Comparison of ENCODE assay signal across 9 cellular contexts in the genomic region with DNA sequence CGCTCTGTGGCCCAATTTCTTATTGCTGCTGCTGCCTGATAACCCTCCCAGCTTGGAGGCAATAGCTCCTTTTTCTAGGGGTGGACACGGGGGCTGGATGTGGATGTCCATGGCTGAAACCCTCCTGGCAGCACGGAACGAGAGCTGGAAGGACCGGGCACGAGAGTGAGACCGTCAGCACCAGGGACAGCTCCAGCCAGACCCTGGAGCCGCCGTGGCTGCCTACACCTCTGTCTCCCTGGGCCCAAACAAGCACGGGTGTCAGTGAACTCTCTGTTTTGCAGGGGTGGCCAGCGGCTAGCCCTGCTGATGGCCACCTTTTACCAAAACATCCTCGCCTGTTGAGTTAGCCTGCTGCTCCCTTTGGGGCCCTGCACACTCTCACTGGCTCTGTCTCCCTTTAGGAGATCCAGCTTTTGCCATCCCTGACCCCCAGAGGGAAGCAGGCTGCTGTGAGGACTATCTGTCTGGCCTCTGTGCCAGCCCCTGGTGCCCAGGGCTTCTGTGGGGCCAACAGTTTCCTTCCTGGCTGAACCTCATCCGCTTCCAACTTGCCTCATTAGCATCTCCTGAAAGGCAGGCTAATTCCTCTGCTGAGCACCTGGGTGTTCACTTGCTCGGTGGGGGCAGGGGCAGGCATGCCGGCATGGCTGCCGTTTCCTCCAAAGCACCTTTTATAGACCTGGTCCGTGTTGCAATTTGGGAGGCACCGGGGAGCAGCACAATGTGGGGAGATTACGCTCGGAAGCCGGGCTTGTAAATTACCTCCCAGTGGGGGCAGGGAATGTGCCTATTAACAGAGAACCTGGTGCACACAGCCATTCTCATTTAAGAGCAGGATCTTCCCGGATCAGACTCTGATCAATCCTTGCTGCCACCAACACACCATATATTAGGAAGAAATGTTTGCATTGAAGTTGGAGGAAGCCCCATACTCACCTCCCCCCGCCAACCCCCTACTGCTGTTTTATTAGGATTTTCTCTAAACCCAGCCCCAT.
DNase-seq lines count a peak whose midpoint lies in the region; ATAC-seq and TF ChIP-seq lines count a peak whose summit lies in the region.
"Had no signal": no experiment of that assay in that cellular context is flagged by ENCODE, and none has a peak within 500 bp of the region (broad histone marks: within the 10 kb centered on the region; RNA-seq: fewer than 3 reads in every experiment).

No MANE protein-coding gene starts in this region.

- H3K4me1 Mint-ChIP-seq in activated CD4-positive, alpha-beta T cell treated with anti-CD3 and anti-CD28 coated beads, Interleukin-2, amount 10 ng/mL, durations not matched to agents 24 days and 14 days = no peaks in the 10 kb centered on the region

- intact Hi-C loops in activated CD4-positive, alpha-beta T cell treated with anti-CD3 and anti-CD28 coated beads, Interleukin-2, amount 10 ng/mL, durations not matched to agents 24 days and 14 days (cut with micrococcal nuclease) = no loop called here

- ATAC-seq in HG02623 (IDR thresholded peaks at IDR 0.05; ENCODE audit: unreplicated experiment) (no peak), HG03159 (IDR thresholded peaks at IDR 0.05; ENCODE audit: unreplicated experiment) (no peak)
- ATAC-seq: activated naive CD4-positive, alpha-beta T cell treated with anti-CD3 and anti-CD28 coated beads, Interleukin-2, amount 50 U/mL, for 72 hours had no signal

- peak; percentile 79 for DNase-seq in activated CD4-positive, alpha-beta T cell treated with anti-CD3 and anti-CD28 coated beads, Interleukin-2, amount 10 ng/mL, durations not matched to agents 24 days and 14 days
- no peak for DNase-seq in activated CD4-positive, alpha-beta T cell treated with anti-CD3 and anti-CD28 coated beads for 4 hours
- DNase-seq in T1000 (lab: John Stamatoyannopoulos, UW) = peak; percentile 6
- peak; percentile 18 to 63 for DNase-seq in foreskin fibroblast
- peak; percentile 22 for DNase-seq in stimulated activated CD4-positive, alpha-beta T cell treated with anti-CD3 and anti-CD28 coated beads, Interleukin-4, amount 100 ng/mL, for 1 hour
- no peak for DNase-seq in T-helper 1 cell

- TF ChIP-seq CTCF in foreskin fibroblast (IDR thresholded peaks at IDR 0.05; ENCODE audit: low read depth, low read length) = no peak

- no peaks in the 10 kb centered on the region for H3K9me3 Mint-ChIP-seq in activated CD4-positive, alpha-beta T cell treated with anti-CD3 and anti-CD28 coated beads, Interleukin-2, amount 10 ng/mL, durations not matched to agents 24 days and 14 days
- H3K9me3 Mint-ChIP-seq: activated naive CD4-positive, alpha-beta T cell treated with anti-CD3 and anti-CD28 coated beads, Interleukin-2, amount 50 U/mL, for 72 hours had no signal

- no peak overlapping the region for H3K4me3 ChIP-seq in foreskin fibroblast (ENCODE audit: low read depth in 1 of 2, low read length in 2 of 2)

- no peak overlapping the region for H3K27ac Mint-ChIP-seq in activated CD4-positive, alpha-beta T cell treated with anti-CD3 and anti-CD28 coated beads, Interleukin-2, amount 10 ng/mL, durations not matched to agents 24 days and 14 days
- H3K27ac Mint-ChIP-seq: activated naive CD4-positive, alpha-beta T cell treated with anti-CD3 and anti-CD28 coated beads, Interleukin-2, amount 50 U/mL, for 72 hours had no signal

- H3K4me3 Mint-ChIP-seq in activated CD4-positive, alpha-beta T cell treated with anti-CD3 and anti-CD28 coated beads, Interleukin-2, amount 10 ng/mL, durations not matched to agents 24 days and 14 days = no peak overlapping the region

- H3K27me3 Mint-ChIP-seq in activated CD4-positive, alpha-beta T cell treated with anti-CD3 and anti-CD28 coated beads, Interleukin-2, amount 10 ng/mL, durations not matched to agents 24 days and 14 days = peaks cover 12% of the 10 kb centered on the region

- no peaks in the 10 kb centered on the region for H3K36me3 Mint-ChIP-seq in activated CD4-positive, alpha-beta T cell treated with anti-CD3 and anti-CD28 coated beads, Interleukin-2, amount 10 ng/mL, durations not matched to agents 24 days and 14 days (ENCODE audit: low read depth)
- H3K36me3 Mint-ChIP-seq: activated naive CD4-positive, alpha-beta T cell treated with anti-CD3 and anti-CD28 coated beads, Interleukin-2, amount 50 U/mL, for 72 hours had no signal

Comparison
In these comparisons a context has a peak if more than half of its experiments do, and no peak if none do; other contexts are left out.
1. DNase-seq: peak in activated CD4-positive, alpha-beta T cell treated with anti-CD3 and anti-CD28 coated beads, Interleukin-2, amount 10 ng/mL, durations not matched to agents 24 days and 14 days (single experiment), T1000 (single experiment), foreskin fibroblast (2 of 2) and stimulated activated CD4-positive, alpha-beta T cell treated with anti-CD3 and anti-CD28 coated beads, Interleukin-4, amount 100 ng/mL, for 1 hour (single experiment); none in activated CD4-positive, alpha-beta T cell treated with anti-CD3 and anti-CD28 coated beads for 4 hours (0 of 2) and T-helper 1 cell (0 of 5).